1 cellular context compared by ENCODE assay signal in genomic region chr1:91505086-91505485, GRCh38.
TF ChIP-seq lines count a peak whose summit lies in the region.

No MANE protein-coding gene starts in this region.

TF ChIP-seq in HepG2, 621 proteins besides CTCF, POLR2A, EP300 and RAD21 (continued from another document):
- TF ChIP-seq NFAT5 (CRISPR knock-in tag; IDR thresholded peaks at IDR 0.05) (no peak), HNRNPUL1 (IDR thresholded peaks at IDR 0.05; ENCODE audit: low read depth, low read length) (peak; percentile 69), HNRNPK (IDR thresholded peaks at IDR 0.05; ENCODE audit: low read depth, low read length, poor library complexity, severe bottlenecking) (peak; percentile 69), MED1 (CRISPR knock-in tag; IDR thresholded peaks at IDR 0.05) (no peak)
